Comparison of ENCODE assay signal across 9 cellular contexts in genomic region chr10:48659790-48660189, GRCh38. TPM values are rescaled to one million over a fixed set of nuclear protein-coding genes. Genes with fewer than 3 reads are reported as not detected.
DNase-seq lines count a peak whose midpoint lies in the region; TF ChIP-seq lines count a peak whose summit lies in the region.
"Had no signal": no experiment of that assay in that cellular context is flagged by ENCODE, and none has a peak within 500 bp of the region (broad histone marks: within the 10 kb centered on the region; RNA-seq: fewer than 3 reads in every experiment).

No MANE protein-coding gene starts in this region.

- intact Hi-C loops in thyroid gland (cut with DNase I), result loop anchor here (5.0 to 10.0 kb wide), 2 partner anchors 215 to 297 kb away; no protein-coding TSS in a partner anchor

- no peak overlapping the region for H3K27ac ChIP-seq in thyroid gland

- H3K9me3 ChIP-seq in thyroid gland, result no peaks in the 10 kb centered on the region

- H3K27me3 ChIP-seq in kidney epithelial cell (ENCODE audit: control insufficient read depth, insufficient read depth, low read length), result peaks cover 2% of the 10 kb centered on the region
- no peaks in the 10 kb centered on the region for H3K27me3 ChIP-seq in thyroid gland

- TF ChIP-seq POLR2A in thyroid gland (IDR thresholded peaks at IDR 0.05), result no peak

- H3K4me3 ChIP-seq in HFF-Myc (replicated peaks; ENCODE audit: low read depth, low read length), result no peak overlapping the region
- no peak overlapping the region for H3K4me3 ChIP-seq in kidney epithelial cell (ENCODE audit: low read depth, low read length)
- H3K4me3 ChIP-seq in thyroid gland (replicated peaks in 1 of 3), result no peak overlapping the region

- H3K36me3 ChIP-seq in kidney epithelial cell (ENCODE audit: control insufficient read depth, insufficient read depth, low read length) (no peaks in the 10 kb centered on the region), thyroid gland (no peaks in the 10 kb centered on the region)

- peak; percentile 43 for DNase-seq in DMS53 treated with DMSO at 0.1 percent for 48 hours (lab: John Stamatoyannopoulos, UW; ENCODE audit: unreplicated experiment)
- no peak for DNase-seq in HFF-Myc (ENCODE audit: extremely low read depth, low read depth)
- peak; percentile 21 for DNase-seq in SKM-1 (lab: John Stamatoyannopoulos, UW; ENCODE audit: unreplicated experiment)
- DNase-seq in kidney epithelial cell (ENCODE audit: low read depth), result no peak
- DNase-seq in stimulated activated CD4-positive, alpha-beta T cell treated with anti-CD3 and anti-CD28 coated beads, Interleukin-4, amount 100 ng/mL, for 1 hour, result no peak
- DNase-seq in hypothalamus (lab: John Stamatoyannopoulos, UW), result no peak
- no peak for DNase-seq in activated CD4-positive, CD25-positive, alpha-beta regulatory T cell treated with anti-CD3 and anti-CD28 coated beads, Interleukin-2, amount 50 U/mL, for 72 hours
- DNase-seq in thyroid gland, result no peak
- DNase-seq: NCI-H1417 treated with DMSO at 0.1 percent for 48 hours had no signal

- 47 to 60% methylated on average over 2 of the region's 2 CpGs for WGBS in thyroid gland, 2 donors

- peaks cover 9 to 12% of the 10 kb centered on the region in 2 donors for H3K4me1 ChIP-seq in thyroid gland

- TF ChIP-seq CTCF in HFF-Myc (IDR thresholded peaks at IDR 0.05; ENCODE audit: low read depth, low read length, missing control alignments) (peak; percentile 21), kidney epithelial cell (IDR thresholded peaks at IDR 0.05; ENCODE audit: insufficient read depth, low read length, poor library complexity, severe bottlenecking) (peak; percentile 8), thyroid gland (IDR thresholded peaks at IDR 0.05) (peak in 1 of 6 experiments; percentile 21)

RNA-seq across cellular contexts. Expression of gene WDFY4, which starts 24.9 kb away (rescaled TPM):
- total RNA-seq in kidney epithelial cell (not detected in 2 replicates), thyroid gland (1 to 10 TPM; 1.0 to 3.5 (median 1.2) TPM)

RNA-seq across cellular contexts. Expression of gene ARHGAP22, which starts 54.9 kb away (rescaled TPM):
- total RNA-seq in kidney epithelial cell, result 3.4 and 7.0 TPM in 2 replicates
- 10 to 100 TPM in 3 of 4 donors, 1 to 10 TPM in 1; 3.4 to 29.5 (median 19.1) TPM for total RNA-seq in thyroid gland

Comparison
In these comparisons a context has a peak if more than half of its experiments do, and no peak if none do; other contexts are left out.
1. DNase-seq: peak in DMS53 treated with DMSO at 0.1 percent for 48 hours (single experiment) and SKM-1 (single experiment); none in HFF-Myc (single experiment), kidney epithelial cell (single experiment), stimulated activated CD4-positive, alpha-beta T cell treated with anti-CD3 and anti-CD28 coated beads, Interleukin-4, amount 100 ng/mL, for 1 hour (single experiment), hypothalamus (0 of 51), activated CD4-positive, CD25-positive, alpha-beta regulatory T cell treated with anti-CD3 and anti-CD28 coated beads, Interleukin-2, amount 50 U/mL, for 72 hours (single experiment) and thyroid gland (0 of 2).